9 cellular contexts compared by ENCODE assay signal in the genomic region with DNA sequence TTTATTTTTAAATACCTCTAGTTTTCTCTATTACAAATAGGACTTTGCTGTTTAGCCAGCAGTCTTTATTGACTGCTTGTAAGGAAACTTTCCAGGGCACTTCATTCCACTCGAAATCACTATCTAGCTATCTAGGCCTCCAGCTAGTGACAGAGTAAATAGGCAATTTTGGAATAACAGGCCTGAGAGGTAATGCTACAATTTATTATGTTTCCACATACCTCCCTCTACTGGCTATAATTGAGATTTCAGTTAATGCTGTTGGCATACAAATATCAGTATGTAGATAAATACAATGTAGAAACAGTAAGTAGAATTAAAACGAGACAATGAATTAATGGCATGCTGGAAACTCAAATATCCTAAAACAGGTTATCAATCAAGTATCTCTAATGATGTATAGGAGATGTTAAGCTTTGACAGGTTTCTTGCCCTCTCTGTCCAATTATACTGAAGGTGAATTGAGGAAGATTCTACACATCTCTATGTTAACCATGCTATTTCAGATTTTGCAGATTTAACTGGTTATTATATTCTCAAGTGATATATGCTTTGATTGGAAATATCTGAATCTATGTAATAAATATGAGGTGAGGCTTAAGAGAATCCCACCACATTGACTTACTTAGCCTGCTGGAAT. TPM values are rescaled to one million over a fixed set of nuclear protein-coding genes. Genes with fewer than 3 reads are reported as not detected.
DNase-seq lines count a peak whose midpoint lies in the region; ATAC-seq, FAIRE-seq and TF ChIP-seq lines count a peak whose summit lies in the region.
"Had no signal": no experiment of that assay in that cellular context is flagged by ENCODE, and none has a peak within 500 bp of the region (broad histone marks: within the 10 kb centered on the region; RNA-seq: fewer than 3 reads in every experiment).

No MANE protein-coding gene starts in this region.

- no peak overlapping the region for H3K27ac Mint-ChIP-seq in activated CD8-positive, alpha-beta T cell treated with anti-CD3 and anti-CD28 coated beads for 36 hours
- H3K27ac Mint-ChIP-seq in activated CD8-positive, alpha-beta T cell treated with anti-CD3 and anti-CD28 coated beads, Interleukin-2, amount 10 ng/mL, durations not matched to agents 7 days and 5 days: no peak overlapping the region
- H3K27ac Mint-ChIP-seq: activated naive CD4-positive, alpha-beta T cell treated with anti-CD3 and anti-CD28 coated beads, Interleukin-2, amount 50 U/mL, for 24 hours had no signal

- no peaks in the 10 kb centered on the region for H3K9me3 Mint-ChIP-seq in activated CD8-positive, alpha-beta T cell treated with anti-CD3 and anti-CD28 coated beads for 36 hours
- H3K9me3 Mint-ChIP-seq in activated CD8-positive, alpha-beta T cell treated with anti-CD3 and anti-CD28 coated beads, Interleukin-2, amount 10 ng/mL, durations not matched to agents 7 days and 5 days (ENCODE audit: insufficient read depth): no peaks in the 10 kb centered on the region
- H3K9me3 Mint-ChIP-seq: activated naive CD4-positive, alpha-beta T cell treated with anti-CD3 and anti-CD28 coated beads, Interleukin-2, amount 50 U/mL, for 24 hours had no signal

- peak; percentile 62 for TF ChIP-seq CTCF in activated CD8-positive, alpha-beta T cell treated with anti-CD3 and anti-CD28 coated beads for 36 hours (IDR thresholded peaks at IDR 0.05)
- peak; percentile 67 for TF ChIP-seq CTCF in RWPE1 (conservative IDR thresholded peaks at IDR 0.05; ENCODE audit: low read depth)
- peak; percentile 58 for TF ChIP-seq CTCF in fibroblast of mammary gland (conservative IDR thresholded peaks at IDR 0.05; ENCODE audit: control insufficient read depth, insufficient read depth, low read depth, low read length)

- no peak overlapping the region for H3K4me3 Mint-ChIP-seq in activated CD8-positive, alpha-beta T cell treated with anti-CD3 and anti-CD28 coated beads for 36 hours
- H3K4me3 Mint-ChIP-seq in activated CD8-positive, alpha-beta T cell treated with anti-CD3 and anti-CD28 coated beads, Interleukin-2, amount 10 ng/mL, durations not matched to agents 7 days and 5 days: no peak overlapping the region
- H3K4me3 Mint-ChIP-seq: activated naive CD4-positive, alpha-beta T cell treated with anti-CD3 and anti-CD28 coated beads, Interleukin-2, amount 50 U/mL, for 24 hours had no signal

- H3K4me3 ChIP-seq in fibroblast of mammary gland (ENCODE audit: control insufficient read depth, low read depth, low read length): no peak overlapping the region

- CTCF ChIA-PET in activated CD8-positive, alpha-beta T cell treated with anti-CD3 and anti-CD28 coated beads for 36 hours (lab: Charles Lee): interaction anchor here (0.8 to 3.9 kb wide), 17 partner anchors 10 to 300 kb away, joined by 3 to 21 read pairs (median 4); a partner anchor contains a TSS
- CTCF ChIA-PET in activated CD8-positive, alpha-beta T cell treated with anti-CD3 and anti-CD28 coated beads, Interleukin-2, amount 10 ng/mL, durations not matched to agents 7 days and 5 days (lab: Charles Lee): interaction anchor here (0.7 to 3.2 kb wide), 13 partner anchors 7 to 242 kb away, joined by 3 to 15 read pairs (median 5); a partner anchor contains a TSS
- CTCF ChIA-PET in RWPE1 (lab: Yijun Ruan, JAX): interaction anchor here (0.5 to 0.8 kb wide), 6 partner anchors 30 to 545 kb away, joined by 3 to 4 read pairs (median 3); a partner anchor contains a TSS

- peaks cover 8% of the 10 kb centered on the region for H3K4me1 Mint-ChIP-seq in activated CD8-positive, alpha-beta T cell treated with anti-CD3 and anti-CD28 coated beads for 36 hours (ENCODE audit: low read depth)
- peaks cover 4% of the 10 kb centered on the region for H3K4me1 Mint-ChIP-seq in activated CD8-positive, alpha-beta T cell treated with anti-CD3 and anti-CD28 coated beads, Interleukin-2, amount 10 ng/mL, durations not matched to agents 7 days and 5 days (ENCODE audit: low read depth)

- ATAC-seq in activated CD8-positive, alpha-beta T cell treated with anti-CD3 and anti-CD28 coated beads for 36 hours: peak; percentile 65
- ATAC-seq in activated CD8-positive, alpha-beta T cell treated with anti-CD3 and anti-CD28 coated beads, Interleukin-2, amount 10 ng/mL, durations not matched to agents 7 days and 5 days: no peak

- DNase-seq in activated CD8-positive, alpha-beta T cell treated with anti-CD3 and anti-CD28 coated beads for 36 hours: no peak
- no peak for DNase-seq in activated CD8-positive, alpha-beta T cell treated with anti-CD3 and anti-CD28 coated beads, Interleukin-2, amount 10 ng/mL, durations not matched to agents 7 days and 5 days
- DNase-seq in HTR-8/SVneo (ENCODE audit: insufficient read length, low spot score) (peak; percentile 62), RWPE1 (ENCODE audit: low spot score) (peak; percentile 29), fibroblast of mammary gland (ENCODE audit: low read depth) (peak; percentile 61), pons (ENCODE audit: low spot score) (peak; percentile 72), HK-2 (ENCODE audit: unreplicated experiment) (no peak)
- no peak for DNase-seq in activated T-cell treated with anti-CD3 and anti-CD28 coated beads, Interleukin-2, amount 50 U/mL, for 48 hours

- no peak overlapping the region for H3K27ac ChIP-seq in RWPE1

- no peaks in the 10 kb centered on the region for H3K27me3 Mint-ChIP-seq in activated CD8-positive, alpha-beta T cell treated with anti-CD3 and anti-CD28 coated beads for 36 hours
- H3K27me3 Mint-ChIP-seq in activated CD8-positive, alpha-beta T cell treated with anti-CD3 and anti-CD28 coated beads, Interleukin-2, amount 10 ng/mL, durations not matched to agents 7 days and 5 days (ENCODE audit: low read depth): no peaks in the 10 kb centered on the region
- H3K27me3 Mint-ChIP-seq: activated naive CD4-positive, alpha-beta T cell treated with anti-CD3 and anti-CD28 coated beads, Interleukin-2, amount 50 U/mL, for 24 hours had no signal

- POLR2A ChIA-PET in activated CD8-positive, alpha-beta T cell treated with anti-CD3 and anti-CD28 coated beads for 36 hours (lab: Charles Lee): no interaction called here
- POLR2A ChIA-PET in activated CD8-positive, alpha-beta T cell treated with anti-CD3 and anti-CD28 coated beads, Interleukin-2, amount 10 ng/mL, durations not matched to agents 7 days and 5 days (lab: Charles Lee): interaction anchor here (1.4 kb wide), 1 partner anchor 243 kb away, joined by 3 read pairs; a partner anchor contains a TSS
- POLR2A ChIA-PET in RWPE1 (lab: Yijun Ruan, JAX; ENCODE audit: low non-redundant PET): no interaction called here

- intact Hi-C loops in activated CD8-positive, alpha-beta T cell treated with anti-CD3 and anti-CD28 coated beads for 36 hours (cut with micrococcal nuclease): no loop called here

- peak; percentile 96 for FAIRE-seq in HTR-8/SVneo (lab: Jason Lieb, UNC)

- peaks cover 23% of the 10 kb centered on the region for H3K36me3 Mint-ChIP-seq in activated CD8-positive, alpha-beta T cell treated with anti-CD3 and anti-CD28 coated beads for 36 hours (ENCODE audit: low read depth)
- H3K36me3 Mint-ChIP-seq in activated CD8-positive, alpha-beta T cell treated with anti-CD3 and anti-CD28 coated beads, Interleukin-2, amount 10 ng/mL, durations not matched to agents 7 days and 5 days (ENCODE audit: low read depth): peaks cover 20% of the 10 kb centered on the region

RNA-seq across cellular contexts. Expression of a gene that starts 7.2 kb away (rescaled TPM):
- total RNA-seq in activated CD8-positive, alpha-beta T cell treated with anti-CD3 and anti-CD28 coated beads for 36 hours: 10 to 100 TPM; 25.4 to 25.6 TPM
- total RNA-seq in activated CD8-positive, alpha-beta T cell treated with anti-CD3 and anti-CD28 coated beads, Interleukin-2, amount 10 ng/mL, durations not matched to agents 7 days and 5 days: 10 to 100 TPM; 15.7 to 17.7 TPM

RNA-seq across cellular contexts. Expression of a gene that starts 29.7 kb away (rescaled TPM):
- total RNA-seq in activated CD8-positive, alpha-beta T cell treated with anti-CD3 and anti-CD28 coated beads for 36 hours: 10 to 100 TPM; 12.7 to 15.7 TPM
- 1 to 10 TPM; 8.5 to 9.4 TPM for total RNA-seq in activated CD8-positive, alpha-beta T cell treated with anti-CD3 and anti-CD28 coated beads, Interleukin-2, amount 10 ng/mL, durations not matched to agents 7 days and 5 days

RNA-seq across cellular contexts. Expression of a gene that starts 37.7 kb away (rescaled TPM):
- total RNA-seq in activated CD8-positive, alpha-beta T cell treated with anti-CD3 and anti-CD28 coated beads for 36 hours: not detected
- not detected for total RNA-seq in activated CD8-positive, alpha-beta T cell treated with anti-CD3 and anti-CD28 coated beads, Interleukin-2, amount 10 ng/mL, durations not matched to agents 7 days and 5 days

Comparison
In these comparisons a context has a peak if more than half of its experiments do, and no peak if none do; other contexts are left out.
1. DNase-seq: peak in HTR-8/SVneo (single experiment), RWPE1 (single experiment), fibroblast of mammary gland (single experiment) and pons (single experiment); none in activated CD8-positive, alpha-beta T cell treated with anti-CD3 and anti-CD28 coated beads for 36 hours (single experiment), activated CD8-positive, alpha-beta T cell treated with anti-CD3 and anti-CD28 coated beads, Interleukin-2, amount 10 ng/mL, durations not matched to agents 7 days and 5 days (single experiment), activated T-cell treated with anti-CD3 and anti-CD28 coated beads, Interleukin-2, amount 50 U/mL, for 48 hours (0 of 2) and HK-2 (single experiment).
2. Peak in every context shown above with its lines, with median percentiles within 50 percentile points of each other: CTCF ChIP-seq.